ENCODE assay signal across 8 cellular contexts in the genomic region with DNA sequence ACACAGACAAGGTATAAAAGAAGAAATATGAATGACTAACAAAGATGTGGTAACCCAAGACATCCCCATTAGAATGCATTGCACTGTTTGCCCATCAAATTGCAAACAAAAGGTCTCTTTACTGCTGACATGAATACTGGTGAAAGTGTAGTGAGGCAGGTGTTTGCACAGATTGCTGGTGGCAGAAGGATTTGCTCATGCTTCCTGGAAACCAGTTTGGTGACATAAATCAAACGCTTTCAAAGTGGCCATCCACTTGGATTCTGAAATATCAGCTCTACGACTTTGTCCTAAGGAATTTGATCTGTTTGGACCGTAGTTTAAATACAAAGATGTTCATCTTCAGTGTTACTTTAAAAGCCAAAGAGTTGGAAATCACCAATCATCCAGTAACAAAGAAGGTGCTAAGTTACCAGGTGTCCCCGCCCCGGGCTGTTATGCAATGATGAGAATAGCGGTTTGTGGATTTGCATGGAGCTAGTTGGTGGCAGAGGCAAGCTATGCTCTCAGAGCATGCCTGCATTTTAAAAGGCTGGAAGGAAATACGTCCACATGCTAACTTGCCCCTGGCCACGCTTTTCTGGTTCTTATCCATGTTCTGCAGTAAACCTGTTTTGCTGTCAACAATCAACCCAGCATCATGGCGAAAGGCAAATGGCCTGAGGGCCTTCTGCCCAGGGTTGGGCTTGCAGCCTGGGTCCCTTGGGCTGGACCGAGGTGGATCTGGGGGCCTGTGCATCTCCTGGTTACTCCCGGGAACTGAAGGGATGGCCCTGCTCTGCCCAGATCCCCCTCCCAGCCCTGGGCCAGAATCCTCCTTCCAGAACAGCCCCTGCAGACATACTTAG. TPM values are rescaled to one million over a fixed set of nuclear protein-coding genes. Genes with fewer than 3 reads are reported as not detected.
DNase-seq lines count a peak whose midpoint lies in the region; ATAC-seq and TF ChIP-seq lines count a peak whose summit lies in the region.

No MANE protein-coding gene starts in this region.

- H3K4me1 ChIP-seq in uterus = no peaks in the 10 kb centered on the region

- peak; percentile 28 for DNase-seq in COLO829 (ENCODE audit: low spot score)
- DNase-seq in NCI-H2107 treated with DMSO at 0.1 percent for 48 hours (lab: John Stamatoyannopoulos, UW; ENCODE audit: unreplicated experiment) = peak; percentile 99
- peak; percentile 23 for DNase-seq in cerebellar cortex (ENCODE audit: low spot score)
- no peak for DNase-seq in globus pallidus (ENCODE audit: low spot score)
- DNase-seq in MG63 = no peak
- DNase-seq in foreskin fibroblast = no peak
- no peak for DNase-seq in uterus

- H3K27ac ChIP-seq in uterus = no peak overlapping the region

- H3K9me3 ChIP-seq in MG63 (no peaks in the 10 kb centered on the region), uterus (no peaks in the 10 kb centered on the region)

- H3K4me3 ChIP-seq in MG63 (no peak overlapping the region), foreskin fibroblast (ENCODE audit: low read depth in 1 of 2, low read length in 2 of 2) (no peak overlapping the region), uterus (no peak overlapping the region)

- TF ChIP-seq CTCF in foreskin fibroblast (IDR thresholded peaks at IDR 0.05; ENCODE audit: low read depth, low read length) = no peak
- TF ChIP-seq CTCF in uterus (IDR thresholded peaks at IDR 0.05) = no peak

- H3K27me3 ChIP-seq in MG63 (0 out of 2 replicates have a peak, but pooled peaks cover 3% of the 10 kb centered on the region), uterus (no peaks in the 10 kb centered on the region)

- TF ChIP-seq POLR2A in uterus (IDR thresholded peaks at IDR 0.05) = no peak

- H3K36me3 ChIP-seq in MG63 = no peaks in the 10 kb centered on the region
- H3K36me3 ChIP-seq in uterus = no peaks in the 10 kb centered on the region

- intact Hi-C loops in uterus (cut with DNase I; ENCODE audit: low total_unique reads) = no loop called here

- ATAC-seq in HG02852 (IDR thresholded peaks at IDR 0.05; ENCODE audit: unreplicated experiment) = peak; percentile 58

RNA-seq across cellular contexts. Expression of a gene that starts 49.2 kb away (rescaled TPM):
- total RNA-seq in MG63 (2014; rRNA removed; shearing (Covaris generic); ENCODE audit: low replicate concordance) = not detected in 2 replicates
- not detected for total RNA-seq in uterus

Comparison
In these comparisons a context has a peak if more than half of its experiments do, and no peak if none do; other contexts are left out.
1. DNase-seq: peak in COLO829 (single experiment), NCI-H2107 treated with DMSO at 0.1 percent for 48 hours (single experiment) and cerebellar cortex (single experiment); none in globus pallidus (single experiment), MG63 (single experiment), foreskin fibroblast (0 of 2) and uterus (0 of 2).